2 cellular contexts compared by ENCODE assay signal in the genomic region with DNA sequence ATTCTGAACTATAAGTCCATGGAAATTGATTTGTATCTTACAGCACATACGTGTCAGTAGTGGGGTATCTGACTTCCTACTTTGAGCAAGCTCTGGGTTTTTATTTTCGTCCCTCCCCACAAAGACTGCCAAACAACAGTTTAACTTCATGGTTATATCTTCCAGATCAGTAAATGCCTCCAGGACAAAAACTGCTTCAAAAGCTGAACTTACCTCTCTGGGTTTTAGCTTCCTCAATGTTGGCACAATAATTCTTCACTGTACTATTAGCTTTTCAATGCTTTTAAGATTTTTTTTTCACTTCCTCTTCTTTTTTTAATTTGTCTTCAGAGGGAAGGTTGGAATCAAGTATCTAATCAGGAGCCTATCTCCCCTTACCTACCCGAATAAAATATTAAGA.
A peak's percentile ranks its signal among the peaks of the same experiment; 100 is the strongest.
TF ChIP-seq lines count a peak whose summit lies in the region.

No MANE protein-coding gene starts in this region.

TF ChIP-seq in HepG2, 621 proteins besides CTCF, POLR2A, EP300 and RAD21:
- TF ChIP-seq, protein P1, sequence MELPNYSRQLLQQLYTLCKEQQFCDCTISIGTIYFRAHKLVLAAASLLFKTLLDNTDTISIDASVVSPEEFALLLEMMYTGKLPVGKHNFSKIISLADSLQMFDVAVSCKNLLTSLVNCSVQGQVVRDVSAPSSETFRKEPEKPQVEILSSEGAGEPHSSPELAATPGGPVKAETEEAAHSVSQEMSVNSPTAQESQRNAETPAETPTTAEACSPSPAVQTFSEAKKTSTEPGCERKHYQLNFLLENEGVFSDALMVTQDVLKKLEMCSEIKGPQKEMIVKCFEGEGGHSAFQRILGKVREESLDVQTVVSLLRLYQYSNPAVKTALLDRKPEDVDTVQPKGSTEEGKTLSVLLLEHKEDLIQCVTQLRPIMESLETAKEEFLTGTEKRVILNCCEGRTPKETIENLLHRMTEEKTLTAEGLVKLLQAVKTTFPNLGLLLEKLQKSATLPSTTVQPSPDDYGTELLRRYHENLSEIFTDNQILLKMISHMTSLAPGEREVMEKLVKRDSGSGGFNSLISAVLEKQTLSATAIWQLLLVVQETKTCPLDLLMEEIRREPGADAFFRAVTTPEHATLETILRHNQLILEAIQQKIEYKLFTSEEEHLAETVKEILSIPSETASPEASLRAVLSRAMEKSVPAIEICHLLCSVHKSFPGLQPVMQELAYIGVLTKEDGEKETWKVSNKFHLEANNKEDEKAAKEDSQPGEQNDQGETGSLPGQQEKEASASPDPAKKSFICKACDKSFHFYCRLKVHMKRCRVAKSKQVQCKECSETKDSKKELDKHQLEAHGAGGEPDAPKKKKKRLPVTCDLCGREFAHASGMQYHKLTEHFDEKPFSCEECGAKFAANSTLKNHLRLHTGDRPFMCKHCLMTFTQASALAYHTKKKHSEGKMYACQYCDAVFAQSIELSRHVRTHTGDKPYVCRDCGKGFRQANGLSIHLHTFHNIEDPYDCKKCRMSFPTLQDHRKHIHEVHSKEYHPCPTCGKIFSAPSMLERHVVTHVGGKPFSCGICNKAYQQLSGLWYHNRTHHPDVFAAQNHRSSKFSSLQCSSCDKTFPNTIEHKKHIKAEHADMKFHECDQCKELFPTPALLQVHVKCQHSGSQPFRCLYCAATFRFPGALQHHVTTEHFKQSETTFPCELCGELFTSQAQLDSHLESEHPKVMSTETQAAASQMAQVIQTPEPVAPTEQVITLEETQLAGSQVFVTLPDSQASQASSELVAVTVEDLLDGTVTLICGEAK (IDR thresholded peaks at IDR 0.05) = no peak
- TF ChIP-seq, protein P1 (CRISPR knock-in tag; IDR thresholded peaks at IDR 0.05) = no peak
- 0 out of 2 replicates have a peak, but pooled peaks have one; percentile 8 for TF ChIP-seq ZSCAN9 (CRISPR knock-in tag; IDR thresholded peaks at IDR 0.05; ENCODE audit: borderline replicate concordance)
- TF ChIP-seq, protein P2, sequence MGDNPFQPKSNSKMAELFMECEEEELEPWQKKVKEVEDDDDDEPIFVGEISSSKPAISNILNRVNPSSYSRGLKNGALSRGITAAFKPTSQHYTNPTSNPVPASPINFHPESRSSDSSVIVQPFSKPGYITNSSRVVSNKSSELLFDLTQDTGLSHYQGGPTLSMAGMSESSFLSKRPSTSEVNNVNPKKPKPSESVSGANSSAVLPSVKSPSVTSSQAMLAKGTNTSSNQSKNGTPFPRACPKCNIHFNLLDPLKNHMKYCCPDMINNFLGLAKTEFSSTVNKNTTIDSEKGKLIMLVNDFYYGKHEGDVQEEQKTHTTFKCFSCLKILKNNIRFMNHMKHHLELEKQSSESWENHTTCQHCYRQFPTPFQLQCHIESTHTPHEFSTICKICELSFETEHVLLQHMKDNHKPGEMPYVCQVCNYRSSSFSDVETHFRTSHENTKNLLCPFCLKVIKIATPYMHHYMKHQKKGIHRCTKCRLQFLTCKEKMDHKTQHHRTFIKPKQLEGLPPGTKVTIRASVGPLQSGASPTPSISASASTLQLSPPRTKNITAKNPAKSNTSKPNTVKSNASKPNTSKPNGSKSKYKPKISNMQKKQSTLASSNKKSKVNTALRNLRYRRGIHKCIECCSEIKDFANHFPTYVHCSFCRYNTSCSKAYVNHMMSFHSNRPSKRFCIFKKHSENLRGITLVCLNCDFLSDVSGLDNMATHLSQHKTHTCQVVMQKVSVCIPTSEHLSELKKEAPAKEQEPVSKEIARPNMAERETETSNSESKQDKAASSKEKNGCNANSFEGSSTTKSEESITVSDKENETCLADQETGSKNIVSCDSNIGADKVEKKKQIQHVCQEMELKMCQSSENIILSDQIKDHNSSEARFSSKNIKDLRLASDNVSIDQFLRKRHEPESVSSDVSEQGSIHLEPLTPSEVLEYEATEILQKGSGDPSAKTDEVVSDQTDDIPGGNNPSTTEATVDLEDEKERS (CRISPR knock-in tag; IDR thresholded peaks at IDR 0.05) = no peak
- TF ChIP-seq ZNF460 (CRISPR knock-in tag; IDR thresholded peaks at IDR 0.05; ENCODE audit: borderline replicate concordance) = no peak
- TF ChIP-seq ZFY (CRISPR knock-in tag; IDR thresholded peaks at IDR 0.05) = 0 out of 2 replicates have a peak, but pooled peaks have one; percentile 2

TF ChIP-seq in endothelial cell of umbilical vein, 7 proteins besides CTCF, POLR2A, EP300 and RAD21:
- TF ChIP-seq FOS (IDR thresholded peaks at IDR 0.05; ENCODE audit: borderline replicate concordance, insufficient read depth, low read length) (no peak), MYC (IDR thresholded peaks at IDR 0.05; ENCODE audit: low read depth, low read length) (no peak), EZH2 (IDR thresholded peaks at IDR 0.05; ENCODE audit: borderline replicate concordance, low read depth, low read length, severe bottlenecking) (no peak), GATA2 (IDR thresholded peaks at IDR 0.05; ENCODE audit: insufficient read depth, insufficient read length, low read depth, low read length) (no peak), JUN (IDR thresholded peaks at IDR 0.05; ENCODE audit: borderline replicate concordance, insufficient read depth, insufficient read length, low read depth) (no peak), POLR2AphosphoS5 (IDR thresholded peaks at IDR 0.05; ENCODE audit: insufficient read depth, low read depth, low read length) (no peak)
- TF ChIP-seq, protein P3, sequence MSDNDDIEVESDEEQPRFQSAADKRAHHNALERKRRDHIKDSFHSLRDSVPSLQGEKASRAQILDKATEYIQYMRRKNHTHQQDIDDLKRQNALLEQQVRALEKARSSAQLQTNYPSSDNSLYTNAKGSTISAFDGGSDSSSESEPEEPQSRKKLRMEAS (IDR thresholded peaks at IDR 0.05; ENCODE audit: insufficient read depth, insufficient read length) = no peak
